8 cellular contexts compared by ENCODE assay signal in genomic region chr7:39566056-39566921, GRCh38. TPM values are rescaled to one million over a fixed set of nuclear protein-coding genes. Genes with fewer than 3 reads are reported as not detected.
A peak's percentile ranks its signal among the peaks of the same experiment; 100 is the strongest.
DNase-seq lines count a peak whose midpoint lies in the region; ATAC-seq and TF ChIP-seq lines count a peak whose summit lies in the region.

Gene YAE1, plus strand, starts transcription at chr7:39566404. Its CDS starts 15 bp downstream, at chr7:39566419.

- no peaks in the 10 kb centered on the region for H3K27me3 ChIP-seq in DND-41 (ENCODE audit: insufficient read depth, low read length, poor library complexity)
- H3K27me3 ChIP-seq in fibroblast of lung (ENCODE audit: control insufficient read depth, insufficient read depth, low read length) = no peaks in the 10 kb centered on the region
- no peaks in the 10 kb centered on the region for H3K27me3 ChIP-seq in naive thymus-derived CD4-positive, alpha-beta T cell (ENCODE audit: control insufficient read depth in 2 of 2, insufficient read depth in 2 of 2, low read length in 2 of 2)

- H3K4me3 ChIP-seq in DND-41 (ENCODE audit: low read depth in 1 of 2, low read length in 2 of 2) (peak within 1 kb of the TSS; percentile 77 to 90), fibroblast of lung (replicated peaks in 1 of 4; ENCODE audit: control extremely low read depth in 1 of 4, insufficient read depth in 1 of 4, low read depth in 3 of 4, low read length in 4 of 4) (peak within 1 kb of the TSS; percentile 87 to 97 (median 94))
- peak within 1 kb of the TSS; percentile 88 for H3K4me3 ChIP-seq in naive thymus-derived CD4-positive, alpha-beta T cell (ENCODE audit: low read length)

- peaks cover 19% of the 10 kb centered on the region; the same call in 1 of the 2 replicates for H3K36me3 ChIP-seq in DND-41 (ENCODE audit: insufficient read depth, low read length)
- peaks cover 19% of the 10 kb centered on the region for H3K36me3 ChIP-seq in KOPT-K1 (ENCODE audit: insufficient read depth, low read length)
- H3K36me3 ChIP-seq in fibroblast of lung (ENCODE audit: control insufficient read depth, insufficient read depth, low read length) = peaks cover 2% of the 10 kb centered on the region
- peaks cover 0 to 12% (median 0%) of the 10 kb centered on the region in 3 experiments for H3K36me3 ChIP-seq in naive thymus-derived CD4-positive, alpha-beta T cell (ENCODE audit: control insufficient read depth in 2 of 3, insufficient read depth in 3 of 3, low read length in 3 of 3)

- peaks cover 0 to 15% (median 0%) of the 10 kb centered on the region in 5 donors for H3K27me3 Mint-ChIP-seq in naive thymus-derived CD4-positive, alpha-beta T cell
- H3K27me3 Mint-ChIP-seq in stimulated activated naive B cell treated with anti-CD40 and anti-IgM and Interleukin-4, amounts not matched to agents 10 μg/mL and 1 μg/mL and 100 μg/mL, for 72 hours = no peaks in the 10 kb centered on the region

- ATAC-seq in DND-41 (ENCODE audit: insufficient read depth, low read depth) (peak; percentile 97), GM21825 (IDR thresholded peaks at IDR 0.05; ENCODE audit: unreplicated experiment) (peak; percentile 100)
- ATAC-seq in naive thymus-derived CD4-positive, alpha-beta T cell = peak; percentile 95
- peak; percentile 96 to 98 for ATAC-seq in stimulated activated naive B cell treated with anti-CD40 and anti-IgM and Interleukin-4, amounts not matched to agents 10 μg/mL and 1 μg/mL and 100 μg/mL, for 72 hours (replicated peaks)

- H4K20me1 ChIP-seq in DND-41 (ENCODE audit: insufficient read depth, low read length) (no peaks in the 10 kb centered on the region), fibroblast of lung (ENCODE audit: control insufficient read depth, extremely low read depth, insufficient read depth, low read length) (no peaks in the 10 kb centered on the region)

- peaks cover 0 to 8% (median 5%) of the 10 kb centered on the region in 5 donors for H3K36me3 Mint-ChIP-seq in naive thymus-derived CD4-positive, alpha-beta T cell
- peaks cover 4% of the 10 kb centered on the region in 2 donors for H3K36me3 Mint-ChIP-seq in stimulated activated naive B cell treated with anti-CD40 and anti-IgM and Interleukin-4, amounts not matched to agents 10 μg/mL and 1 μg/mL and 100 μg/mL, for 72 hours

- peak within 1 kb of the TSS; percentile 73 for H3K4me2 ChIP-seq in DND-41 (ENCODE audit: insufficient read depth, low read length)
- H3K4me2 ChIP-seq in fibroblast of lung (ENCODE audit: extremely low read depth, insufficient read depth, low read length) = peak within 1 kb of the TSS; percentile 96

- no peaks in the 10 kb centered on the region for H3K9me3 ChIP-seq in DND-41 (ENCODE audit: insufficient read depth, low read length, severe bottlenecking)
- no peaks in the 10 kb centered on the region for H3K9me3 ChIP-seq in KOPT-K1 (ENCODE audit: insufficient read depth, low read length, poor library complexity, severe bottlenecking)
- no peaks in the 10 kb centered on the region for H3K9me3 ChIP-seq in fibroblast of lung (ENCODE audit: control insufficient read depth, insufficient read depth, low read depth, low read length)
- no peaks in the 10 kb centered on the region for H3K9me3 ChIP-seq in naive thymus-derived CD4-positive, alpha-beta T cell (ENCODE audit: control insufficient read depth in 2 of 3, low read length in 3 of 3)

- CTCF ChIA-PET in naive thymus-derived CD4-positive, alpha-beta T cell (lab: Charles Lee) = interaction anchor here (0.7 to 1.6 kb wide), 3 partner anchors 14 to 181 kb away, joined by 4 to 7 read pairs (median 4); no protein-coding TSS in a partner anchor

- H3K9ac ChIP-seq in DND-41 (ENCODE audit: low read depth, low read length) (peak within 1 kb of the TSS; percentile 76), fibroblast of lung (ENCODE audit: insufficient read depth, low read length) (peak within 1 kb of the TSS; percentile 80)

- H3K79me2 ChIP-seq in DND-41 (ENCODE audit: insufficient read depth, low read length) = peaks cover 40% of the 10 kb centered on the region
- H3K79me2 ChIP-seq in fibroblast of lung (ENCODE audit: control insufficient read depth, insufficient read depth, low read length) = peaks cover 23% of the 10 kb centered on the region

- POLR2A ChIA-PET in naive thymus-derived CD4-positive, alpha-beta T cell (lab: Charles Lee) = interaction anchor here (0.8 to 1.2 kb wide), 4 partner anchors 14 to 181 kb away, joined by 3 read pairs; no protein-coding TSS in a partner anchor

- H3K27ac Mint-ChIP-seq in naive thymus-derived CD4-positive, alpha-beta T cell = peak within 1 kb of the TSS; percentile 93 to 99 (median 96)
- peak within 1 kb of the TSS; percentile 97 for H3K27ac Mint-ChIP-seq in stimulated activated naive B cell treated with anti-CD40 and anti-IgM and Interleukin-4, amounts not matched to agents 10 μg/mL and 1 μg/mL and 100 μg/mL, for 72 hours

- H3K27ac ChIP-seq in DND-41 (ENCODE audit: low read length) (peak within 1 kb of the TSS; percentile 88), KOPT-K1 (ENCODE audit: low read depth, low read length, poor library complexity, severe bottlenecking) (peak within 1 kb of the TSS; percentile 63), fibroblast of lung (ENCODE audit: insufficient read depth, low read length) (peak within 1 kb of the TSS; percentile 87)
- peak within 1 kb of the TSS; percentile 81 for H3K27ac ChIP-seq in naive thymus-derived CD4-positive, alpha-beta T cell (ENCODE audit: low read depth, low read length)

- peak within 1 kb of the TSS; percentile 98 to 100 (median 99) for H3K4me3 Mint-ChIP-seq in naive thymus-derived CD4-positive, alpha-beta T cell
- H3K4me3 Mint-ChIP-seq in stimulated activated naive B cell treated with anti-CD40 and anti-IgM and Interleukin-4, amounts not matched to agents 10 μg/mL and 1 μg/mL and 100 μg/mL, for 72 hours = peak within 1 kb of the TSS; percentile 96 to 97

- no peaks in the 10 kb centered on the region for H3K9me3 Mint-ChIP-seq in naive thymus-derived CD4-positive, alpha-beta T cell
- H3K9me3 Mint-ChIP-seq in stimulated activated naive B cell treated with anti-CD40 and anti-IgM and Interleukin-4, amounts not matched to agents 10 μg/mL and 1 μg/mL and 100 μg/mL, for 72 hours = no peaks in the 10 kb centered on the region

- no peak for TF ChIP-seq CTCF in DND-41 (IDR thresholded peaks at IDR 0.05; ENCODE audit: borderline replicate concordance, extremely low read depth, low read length, poor library complexity, severe bottlenecking)
- TF ChIP-seq CTCF in fibroblast of lung (conservative IDR thresholded peaks at IDR 0.05 in 1 of 2, IDR thresholded peaks at IDR 0.05 in 1 of 2; ENCODE audit: low read depth in 1 of 2, low read length in 2 of 2) = no peak

- H2AFZ ChIP-seq in DND-41 (ENCODE audit: low read depth, low read length) (peak within 1 kb of the TSS; percentile 99), fibroblast of lung (ENCODE audit: low read length) (peak within 1 kb of the TSS; percentile 99)

- peaks cover 22% of the 10 kb centered on the region for H3K4me1 ChIP-seq in DND-41 (ENCODE audit: insufficient read depth, low read length)
- H3K4me1 ChIP-seq in fibroblast of lung (ENCODE audit: control insufficient read depth, extremely low read depth, insufficient read depth, low read length) = no peaks in the 10 kb centered on the region
- peaks cover 7 to 11% of the 10 kb centered on the region in 2 donors for H3K4me1 ChIP-seq in naive thymus-derived CD4-positive, alpha-beta T cell (ENCODE audit: control insufficient read depth in 2 of 2, insufficient read depth in 2 of 2, low read length in 2 of 2)

- DNase-seq in DND-41 = peak; percentile 87
- DNase-seq in RKO (ENCODE audit: low spot score) = peak; percentile 84
- peak; percentile 47 to 67 for DNase-seq in activated T-helper 1 cell treated with anti-CD3 and anti-CD28 coated beads, Interleukin-2, amount 50 U/mL, for 16 hours (ENCODE audit: low read depth in 1 of 2, low spot score in 1 of 2)
- peak; percentile 75 to 78 for DNase-seq in fibroblast of lung (ENCODE audit: low read depth in 2 of 2)
- DNase-seq in naive thymus-derived CD4-positive, alpha-beta T cell = peak; percentile 63 to 81 (median 75)
- DNase-seq in stimulated activated naive B cell treated with anti-CD40 and anti-IgM and Interleukin-4, amounts not matched to agents 10 μg/mL and 1 μg/mL and 100 μg/mL, for 72 hours = peak; percentile 83

- peaks cover 13 to 50% (median 25%) of the 10 kb centered on the region in 7 donors for H3K4me1 Mint-ChIP-seq in naive thymus-derived CD4-positive, alpha-beta T cell
- peaks cover 9 to 22% of the 10 kb centered on the region in 2 donors for H3K4me1 Mint-ChIP-seq in stimulated activated naive B cell treated with anti-CD40 and anti-IgM and Interleukin-4, amounts not matched to agents 10 μg/mL and 1 μg/mL and 100 μg/mL, for 72 hours

- intact Hi-C loops in naive thymus-derived CD4-positive, alpha-beta T cell (cut with micrococcal nuclease) = loop anchor here (1.0 to 5.0 kb wide), 9 partner anchors 23 to 659 kb away; partner anchors contain the start of genes MPLKIP (in 2 of the 2), RALA (in 2 of the 2), VPS41 (in 2 of the 2) and CDK13 (in 1 of the 2)

RNA-seq across cellular contexts. Expression of gene YAE1, which starts in this region (rescaled TPM):
- total RNA-seq in fibroblast of lung = 36.3 and 42.4 TPM in 2 replicates
- polyA plus RNA-seq in fibroblast of lung = 39.3 and 44.5 TPM in 2 replicates
- 28.1 and 31.8 TPM in 2 replicates for polyA plus RNA-seq in fibroblast of lung (2012)
- polyA minus RNA-seq in fibroblast of lung (ENCODE audit: low replicate concordance) = 0.86 and 7.3 TPM in 2 replicates
- total RNA-seq in naive thymus-derived CD4-positive, alpha-beta T cell = 10 to 100 TPM; 10.2 to 34.2 (median 15.3) TPM
- 10 to 100 TPM; 18.9 to 23.7 TPM for polyA plus RNA-seq in naive thymus-derived CD4-positive, alpha-beta T cell

Comparison
In these comparisons a context has a peak if more than half of its experiments do, and no peak if none do; other contexts are left out.
1. Peak in every context shown above with its lines: DNase-seq, ATAC-seq, H3K4me3 ChIP-seq and H3K27ac ChIP-seq.